Comparison of ENCODE assay signal across 14 cellular contexts in genomic region chr9:10479172-10479571, GRCh38.
DNase-seq lines count a peak whose midpoint lies in the region; ATAC-seq and TF ChIP-seq lines count a peak whose summit lies in the region.
"Had no signal": no experiment of that assay in that cellular context is flagged by ENCODE, and none has a peak within 500 bp of the region (broad histone marks: within the 10 kb centered on the region; RNA-seq: fewer than 3 reads in every experiment).

No MANE protein-coding gene starts in this region.

- no peaks in the 10 kb centered on the region for H3F3A ChIP-seq in PC-9 (ENCODE audit: insufficient read depth, low read depth)

- POLR2A ChIA-PET in PC-9 (lab: Charles Lee; ENCODE audit: unreplicated experiment): no interaction called here

- no peaks in the 10 kb centered on the region for H3K79me2 ChIP-seq in PC-9 (ENCODE audit: low read depth)

- no peaks in the 10 kb centered on the region for H3K9me2 ChIP-seq in PC-9 (ENCODE audit: insufficient read depth)

- no peaks in the 10 kb centered on the region for H3K27me3 Mint-ChIP-seq in type B pancreatic cell
- H3K27me3 Mint-ChIP-seq: activated CD4-positive, alpha-beta memory T cell treated with anti-CD3 and anti-CD28 coated beads for 36 hours; memory B cell had no signal

- no peak overlapping the region for H3K4me2 ChIP-seq in PC-9

- TF ChIP-seq CTCF in PC-9 (conservative IDR thresholded peaks at IDR 0.05) (peak; percentile 54), epithelial cell of esophagus (IDR thresholded peaks at IDR 0.05; ENCODE audit: insufficient read depth, low read depth, low read length, missing control alignments) (no peak), type B pancreatic cell (conservative IDR thresholded peaks at IDR 0.05) (peak; percentile 74)

- H2AFZ ChIP-seq in PC-9: no peak overlapping the region

- H3K4me3 ChIP-seq in PC-9 (no peak overlapping the region), epithelial cell of esophagus (ENCODE audit: low read length) (no peak overlapping the region)
- H3K4me3 ChIP-seq: esophagus squamous epithelium had no signal

- CTCF ChIA-PET in PC-9 (lab: Charles Lee): no interaction called here

- no peak overlapping the region for H3K27ac ChIP-seq in PC-9
- H3K27ac ChIP-seq: esophagus squamous epithelium had no signal

- no peak for ATAC-seq in GM19324 (IDR thresholded peaks at IDR 0.05; ENCODE audit: low FRiP score, unreplicated experiment)
- ATAC-seq: Right ventricle myocardium inferior had no signal

- BruUV-seq in PC-9 (replicated peaks; lab: Mats Ljungman, UMichigan): no TSS peak

- no peaks in the 10 kb centered on the region for H3K4me1 ChIP-seq in PC-9 (replicated peaks; ENCODE audit: insufficient read depth)
- H3K4me1 ChIP-seq: esophagus squamous epithelium had no signal

- no peaks in the 10 kb centered on the region for H3K4me1 Mint-ChIP-seq in type B pancreatic cell (ENCODE audit: unreplicated experiment)
- H3K4me1 Mint-ChIP-seq: memory B cell had no signal

- H3K9me3 ChIP-seq in PC-9 (ENCODE audit: insufficient read depth, low read depth): no peaks in the 10 kb centered on the region
- H3K9me3 ChIP-seq: esophagus squamous epithelium had no signal

- H3K27ac Mint-ChIP-seq in type B pancreatic cell: no peak overlapping the region
- H3K27ac Mint-ChIP-seq: activated CD4-positive, alpha-beta memory T cell treated with anti-CD3 and anti-CD28 coated beads for 36 hours; memory B cell had no signal

- H3K4me3 Mint-ChIP-seq in type B pancreatic cell: no peak overlapping the region
- H3K4me3 Mint-ChIP-seq: activated CD4-positive, alpha-beta memory T cell treated with anti-CD3 and anti-CD28 coated beads for 36 hours; memory B cell had no signal

- H3K36me3 Mint-ChIP-seq in type B pancreatic cell: no peaks in the 10 kb centered on the region
- H3K36me3 Mint-ChIP-seq: activated CD4-positive, alpha-beta memory T cell treated with anti-CD3 and anti-CD28 coated beads for 36 hours; memory B cell had no signal

- no peaks in the 10 kb centered on the region for H3K9me3 Mint-ChIP-seq in type B pancreatic cell

- H3K36me3 ChIP-seq in PC-9 (ENCODE audit: low read depth): no peaks in the 10 kb centered on the region
- H3K36me3 ChIP-seq: esophagus squamous epithelium had no signal

- intact Hi-C loops in PC-9 (cut with micrococcal nuclease; ENCODE audit: unreplicated experiment): no loop called here

- H4K20me1 ChIP-seq in PC-9 (ENCODE audit: insufficient read depth): no peaks in the 10 kb centered on the region

- DNase-seq in SKM-1 treated with dmso at 0.1 percent for 144 hours (lab: John Stamatoyannopoulos, UW; ENCODE audit: unreplicated experiment) (peak; percentile 13), SKM-1 (lab: John Stamatoyannopoulos, UW; ENCODE audit: unreplicated experiment) (no peak), PC-9 (no peak), epithelial cell of esophagus (ENCODE audit: low read depth) (peak; percentile 2), type B pancreatic cell (ENCODE audit: extremely low spot score, unreplicated experiment) (no peak), SIG-M5 (lab: John Stamatoyannopoulos, UW) (no peak)
- DNase-seq in activated CD4-positive, alpha-beta T cell treated with anti-CD3 and anti-CD28 coated beads for 48 hours: no peak
- DNase-seq: activated CD4-positive, alpha-beta memory T cell treated with anti-CD3 and anti-CD28 coated beads for 36 hours; amniotic stem cell; esophagus squamous epithelium; NCI-H1417 treated with DMSO at 0.1 percent for 48 hours had no signal

- H3K27me3 ChIP-seq in PC-9 (ENCODE audit: insufficient read depth, low read depth): no peaks in the 10 kb centered on the region
- H3K27me3 ChIP-seq: esophagus squamous epithelium had no signal

Comparison
In these comparisons a context has a peak if more than half of its experiments do, and no peak if none do; other contexts are left out.
1. DNase-seq: peak in SKM-1 treated with dmso at 0.1 percent for 144 hours (single experiment) and epithelial cell of esophagus (single experiment); none in SKM-1 (single experiment), PC-9 (0 of 2), type B pancreatic cell (single experiment), SIG-M5 (single experiment) and activated CD4-positive, alpha-beta T cell treated with anti-CD3 and anti-CD28 coated beads for 48 hours (single experiment).